15 cellular contexts compared by ENCODE assay signal in genomic region chr9:108073823-108074222, GRCh38.
DNase-seq lines count a peak whose midpoint lies in the region; ATAC-seq and TF ChIP-seq lines count a peak whose summit lies in the region.
"Had no signal": no experiment of that assay in that cellular context is flagged by ENCODE, and none has a peak within 500 bp of the region (broad histone marks: within the 10 kb centered on the region; RNA-seq: fewer than 3 reads in every experiment).

No MANE protein-coding gene starts in this region.

- POLR2A ChIA-PET in PC-3 (lab: Charles Lee; ENCODE audit: unreplicated experiment) = no interaction called here

- H3K9ac ChIP-seq in PC-3 (ENCODE audit: low read length) = no peak overlapping the region

- H4K20me1 ChIP-seq in GM23338 (replicated peaks; ENCODE audit: insufficient read depth) = no peaks in the 10 kb centered on the region
- no peaks in the 10 kb centered on the region for H4K20me1 ChIP-seq in PC-3 (ENCODE audit: low read length)

- intact Hi-C loops in dendritic cell treated with granulocyte-macrophage colony-stimulating factor and Interleukin-4, amounts not matched to agents 40 ng/mL and 50 ng/mL, for 4 days (cut with micrococcal nuclease) = no loop called here
- intact Hi-C loops in PC-3 (cut with micrococcal nuclease) = no loop called here
- intact Hi-C loops in mucosa of descending colon (cut with DNase I, micrococcal nuclease) = no loop called here
- intact Hi-C loops in left cardiac atrium (cut with DNase I) = no loop called here

- no peak overlapping the region for H3K27ac Mint-ChIP-seq in GM23338
- peak overlapping the region; percentile 61 for H3K27ac Mint-ChIP-seq in dendritic cell treated with granulocyte-macrophage colony-stimulating factor and Interleukin-4, amounts not matched to agents 40 ng/mL and 50 ng/mL, for 4 days

- H3K27ac ChIP-seq in GM23338 (ENCODE audit: low read depth) = no peak overlapping the region
- no peak overlapping the region for H3K27ac ChIP-seq in PC-3 (ENCODE audit: low read length)
- H3K27ac ChIP-seq: SJSA1 had no signal

- H3F3A ChIP-seq in GM23338 (replicated peaks; ENCODE audit: low read depth) = no peaks in the 10 kb centered on the region
- H3F3A ChIP-seq in PC-3 (ENCODE audit: low read length, unreplicated experiment) = no peaks in the 10 kb centered on the region

- TF ChIP-seq CTCF in GM23338 (conservative IDR thresholded peaks at IDR 0.05; ENCODE audit: low read depth in 2 of 2) (no peak), PC-3 (conservative IDR thresholded peaks at IDR 0.05; ENCODE audit: low read depth, low read length) (no peak), mucosa of descending colon (IDR thresholded peaks at IDR 0.05) (no peak)

- H3K36me3 ChIP-seq in GM23338 (ENCODE audit: insufficient read depth) = no peaks in the 10 kb centered on the region
- no peaks in the 10 kb centered on the region for H3K36me3 ChIP-seq in PC-3 (ENCODE audit: low read depth, low read length)
- H3K36me3 ChIP-seq in mucosa of descending colon (ENCODE audit: low read depth) = no peaks in the 10 kb centered on the region
- H3K36me3 ChIP-seq: SJSA1 had no signal

- H3K4me1 ChIP-seq in GM23338 (ENCODE audit: insufficient read depth) (no peaks in the 10 kb centered on the region; the same call in 1 of the 2 replicates), PC-3 (ENCODE audit: insufficient read depth, low read length) (no peaks in the 10 kb centered on the region), mucosa of descending colon (ENCODE audit: low read depth) (no peaks in the 10 kb centered on the region)
- H3K4me1 ChIP-seq: SJSA1 had no signal

- H3K27me3 ChIP-seq in GM23338 (ENCODE audit: insufficient read depth) (no peaks in the 10 kb centered on the region), PC-3 (ENCODE audit: low read length) (no peaks in the 10 kb centered on the region)
- H3K27me3 ChIP-seq: SJSA1 had no signal

- H3K36me3 Mint-ChIP-seq in GM23338 (ENCODE audit: low read depth) = peaks cover 9% of the 10 kb centered on the region; the same call in 2 of the 3 replicates
- H3K36me3 Mint-ChIP-seq in dendritic cell treated with granulocyte-macrophage colony-stimulating factor and Interleukin-4, amounts not matched to agents 40 ng/mL and 50 ng/mL, for 4 days (ENCODE audit: low read depth) = no peaks in the 10 kb centered on the region

- peaks cover 6% of the 10 kb centered on the region for H3K27me3 Mint-ChIP-seq in GM23338 (ENCODE audit: insufficient read depth, low read depth, poor library complexity)
- H3K27me3 Mint-ChIP-seq in dendritic cell treated with granulocyte-macrophage colony-stimulating factor and Interleukin-4, amounts not matched to agents 40 ng/mL and 50 ng/mL, for 4 days = no peaks in the 10 kb centered on the region

- peak overlapping the region; percentile 69; the same call in 1 of the 2 replicates for H2AFZ ChIP-seq in GM23338
- no peak overlapping the region for H2AFZ ChIP-seq in PC-3 (ENCODE audit: low read length)

- H3K9me3 Mint-ChIP-seq in GM23338 = peaks cover 15% of the 10 kb centered on the region
- H3K9me3 Mint-ChIP-seq in dendritic cell treated with granulocyte-macrophage colony-stimulating factor and Interleukin-4, amounts not matched to agents 40 ng/mL and 50 ng/mL, for 4 days = no peaks in the 10 kb centered on the region

- peak; percentile 16 for DNase-seq in Ammon's horn (ENCODE audit: low spot score)
- no peak for DNase-seq in GM23338 (ENCODE audit: low spot score)
- DNase-seq in NOMO-1 treated with dmso at 0.1 percent for 144 hours (lab: John Stamatoyannopoulos, UW; ENCODE audit: unreplicated experiment) = peak; percentile 72
- no peak for DNase-seq in PC-3
- no peak for DNase-seq in mucosa of descending colon
- no peak for DNase-seq in left cardiac atrium
- DNase-seq: AML-193, DMS79 treated with DMSO at 0.1 percent for 48 hours, NCI-H1092 treated with DMSO at 0.1 percent for 48 hours, NCI-H2107, NCI-H226, NCI-H774 had no signal

- no peaks in the 10 kb centered on the region; the same call in 1 of the 2 replicates for H3K9me2 ChIP-seq in GM23338 (ENCODE audit: insufficient read depth)
- no peaks in the 10 kb centered on the region for H3K9me2 ChIP-seq in PC-3 (replicated peaks; ENCODE audit: low read length)

- ATAC-seq in GM23338 = no peak
- ATAC-seq in HG03378 (IDR thresholded peaks at IDR 0.05; ENCODE audit: unreplicated experiment) = no peak
- no peak for ATAC-seq in PC-3
- no peak for ATAC-seq in mucosa of descending colon
- ATAC-seq in left cardiac atrium = no peak

- H3K4me3 Mint-ChIP-seq in GM23338 = no peak overlapping the region
- no peak overlapping the region for H3K4me3 Mint-ChIP-seq in dendritic cell treated with granulocyte-macrophage colony-stimulating factor and Interleukin-4, amounts not matched to agents 40 ng/mL and 50 ng/mL, for 4 days

- BruUV-seq in PC-3 (replicated peaks; lab: Mats Ljungman, UMichigan) = no TSS peak

- H3K79me2 ChIP-seq in GM23338 (replicated peaks; ENCODE audit: insufficient read depth) = no peaks in the 10 kb centered on the region
- no peaks in the 10 kb centered on the region for H3K79me2 ChIP-seq in PC-3 (ENCODE audit: low read length)

- H3K4me3 ChIP-seq in GM23338 (no peak overlapping the region), PC-3 (ENCODE audit: low read length) (no peak overlapping the region), mucosa of descending colon (no peak overlapping the region)
- H3K4me3 ChIP-seq: SJSA1 had no signal

- no peak overlapping the region for H3K4me2 ChIP-seq in GM23338
- no peak overlapping the region for H3K4me2 ChIP-seq in PC-3 (ENCODE audit: low read length)

- CTCF ChIA-PET in PC-3 (lab: Charles Lee) = no interaction called here

- H3K4me1 Mint-ChIP-seq in GM23338 = peaks cover 8% of the 10 kb centered on the region
- peaks cover 63% of the 10 kb centered on the region for H3K4me1 Mint-ChIP-seq in dendritic cell treated with granulocyte-macrophage colony-stimulating factor and Interleukin-4, amounts not matched to agents 40 ng/mL and 50 ng/mL, for 4 days (ENCODE audit: low read depth)

- H3K9me3 ChIP-seq in PC-3 (ENCODE audit: low read length) = no peaks in the 10 kb centered on the region
- H3K9me3 ChIP-seq in mucosa of descending colon = no peaks in the 10 kb centered on the region
- H3K9me3 ChIP-seq: SJSA1 had no signal

TF ChIP-seq in GM23338, 12 proteins besides CTCF, POLR2A, EP300 and RAD21 (continues in another document):
- TF ChIP-seq ZNF462 (CRISPR knock-in tag; IDR thresholded peaks at IDR 0.05) (no peak), POLR2AphosphoS5 (IDR thresholded peaks at IDR 0.05; ENCODE audit: low read depth) (no peak)

Comparison
In these comparisons a context has a peak if more than half of its experiments do, and no peak if none do; other contexts are left out.
1. DNase-seq: peak in Ammon's horn (single experiment) and NOMO-1 treated with dmso at 0.1 percent for 144 hours (single experiment); none in GM23338 (single experiment), PC-3 (single experiment), mucosa of descending colon (0 of 3) and left cardiac atrium (single experiment).